ENCODE assay signal across 17 cellular contexts in genomic region chr14:104580961-104581360, GRCh38. TPM values are rescaled to one million over a fixed set of nuclear protein-coding genes. Genes with fewer than 3 reads are reported as not detected.
DNase-seq lines count a peak whose midpoint lies in the region; ATAC-seq and TF ChIP-seq lines count a peak whose summit lies in the region.
"Had no signal": no experiment of that assay in that cellular context is flagged by ENCODE, and none has a peak within 500 bp of the region (broad histone marks: within the 10 kb centered on the region; RNA-seq: fewer than 3 reads in every experiment).

No MANE protein-coding gene starts in this region.

- no peak for TF ChIP-seq CTCF in coronary artery (IDR thresholded peaks at IDR 0.05)
- TF ChIP-seq CTCF in omental fat pad (IDR thresholded peaks at IDR 0.05), result no peak
- TF ChIP-seq CTCF in GM10248 (IDR thresholded peaks at IDR 0.05; ENCODE audit: control extremely low read depth, extremely low read depth, low read depth, missing control alignments), result no peak

- DNase-seq in COR-L47 (lab: John Stamatoyannopoulos, UW) (peak; percentile 80), NCI-H2107 (lab: John Stamatoyannopoulos, UW) (peak; percentile 82), coronary artery (ENCODE audit: low spot score) (peak; percentile 81), omental fat pad (ENCODE audit: low spot score) (peak; percentile 25), GM10248 (ENCODE audit: extremely low spot score) (no peak)
- DNase-seq in stimulated activated naive CD4-positive, alpha-beta T cell treated with Interleukin-2 at 50 U/mL for 16 hours (lab: John Stamatoyannopoulos, UW), result no peak
- DNase-seq: activated naive CD4-positive, alpha-beta T cell treated with Interleukin-2 at 50 U/mL for 16 hours; erythroblast; NCI-H1048; NK-92 treated with Interleukin-12 subunit alpha and Interleukin-12 subunit beta, amount 100 ng/mL, for 24 hours; stimulated activated CD8-positive, alpha-beta memory T cell treated with anti-CD3 and anti-CD28 coated beads, Interleukin-4, amount 100 ng/mL, for 48 hours had no signal

- peak overlapping the region; percentile 69 to 78 for H3K27ac ChIP-seq in coronary artery
- H3K27ac ChIP-seq: neutrophil had no signal

- no peak for ATAC-seq in omental fat pad (ENCODE audit: low FRiP score)
- ATAC-seq in HG03139 (IDR thresholded peaks at IDR 0.05; ENCODE audit: unreplicated experiment), result no peak
- ATAC-seq in HG02973 (IDR thresholded peaks at IDR 0.05; ENCODE audit: unreplicated experiment), result no peak

- POLR2A ChIA-PET in GM10248 (lab: Yijun Ruan, JAX), result no interaction called here

- CTCF ChIA-PET in GM10248 (lab: Yijun Ruan, JAX), result interaction anchor here (0.7 kb wide), 1 partner anchor 17 kb away, joined by 4 read pairs; no protein-coding TSS in a partner anchor

- H3K4me3 ChIP-seq in coronary artery, result peak overlapping the region; percentile 56

RNA-seq across cellular contexts. Expression of gene C14orf180, which starts 1.4 kb away (rescaled TPM):
- 10 to 100 TPM; 25.8 to 57.8 (median 35.4) TPM for total RNA-seq in omental fat pad
- total RNA-seq: activated CD8-positive, alpha-beta memory T cell treated with anti-CD3 and anti-CD28 coated beads for 36 hours; lung microvascular endothelial cell; SK-MEL-5 had no signal

RNA-seq across cellular contexts. Expression of gene TMEM179, which starts 23.6 kb away (rescaled TPM):
- not detected for total RNA-seq in omental fat pad
- total RNA-seq: activated CD8-positive, alpha-beta memory T cell treated with anti-CD3 and anti-CD28 coated beads for 36 hours; lung microvascular endothelial cell had no signal

Comparison
In these comparisons a context has a peak if more than half of its experiments do, and no peak if none do; other contexts are left out.
1. DNase-seq: peak in COR-L47 (single experiment), NCI-H2107 (single experiment), coronary artery (single experiment) and omental fat pad (single experiment); none in GM10248 (single experiment) and stimulated activated naive CD4-positive, alpha-beta T cell treated with Interleukin-2 at 50 U/mL for 16 hours (single experiment).